In the genomic region with DNA sequence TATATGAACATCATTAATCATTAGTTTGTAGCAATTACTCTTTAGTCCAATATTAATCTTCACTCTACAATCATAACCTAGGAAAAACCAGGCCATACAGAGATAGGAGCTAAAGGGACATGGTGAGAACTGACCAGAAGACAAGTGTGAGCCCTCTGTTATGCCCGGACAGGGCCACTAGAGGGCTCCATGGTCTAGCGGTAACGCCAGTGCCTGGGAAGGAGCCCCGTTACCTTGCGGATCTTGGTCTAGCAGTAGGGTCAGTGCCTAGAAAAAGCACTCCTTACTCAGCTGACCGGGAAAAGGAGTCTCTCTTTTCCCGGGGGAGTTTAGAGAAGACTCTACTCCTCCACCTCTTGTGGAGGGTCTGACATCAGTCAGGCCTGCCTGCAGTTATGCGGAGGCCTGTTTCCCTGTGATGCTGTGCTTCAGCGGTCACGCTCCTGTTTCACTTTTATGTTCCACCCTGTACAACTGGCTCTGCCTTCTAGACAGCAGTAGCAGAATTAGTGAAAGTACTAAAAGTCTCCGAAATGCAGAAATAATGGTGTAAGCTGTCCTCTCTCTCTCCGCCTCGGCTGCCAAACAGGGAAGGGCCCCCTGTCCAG, we compare ENCODE assay signal across 2 cellular contexts.
TF ChIP-seq lines count a peak whose summit lies in the region.

No MANE protein-coding gene starts in this region.

TF ChIP-seq in GM23338, 12 proteins besides CTCF, POLR2A, EP300 and RAD21:
- TF ChIP-seq EZH2phosphoT487 (IDR thresholded peaks at IDR 0.05; ENCODE audit: unreplicated experiment) (no peak), ZNF114 (CRISPR knock-in tag; IDR thresholded peaks at IDR 0.05) (no peak), STAT1 (IDR thresholded peaks at IDR 0.05; ENCODE audit: unreplicated experiment) (no peak), ZNF331 (CRISPR knock-in tag; IDR thresholded peaks at IDR 0.05; ENCODE audit: low read depth) (no peak), CREB1 (CRISPR knock-in tag; IDR thresholded peaks at IDR 0.05; ENCODE audit: low read depth) (no peak), NANOG (IDR thresholded peaks at IDR 0.05; ENCODE audit: borderline replicate concordance) (no peak), EZH2 (IDR thresholded peaks at IDR 0.05; ENCODE audit: low read depth, unreplicated experiment) (no peak), POLR2AphosphoS5 (IDR thresholded peaks at IDR 0.05; ENCODE audit: low read depth) (no peak)
- TF ChIP-seq, protein P1, sequence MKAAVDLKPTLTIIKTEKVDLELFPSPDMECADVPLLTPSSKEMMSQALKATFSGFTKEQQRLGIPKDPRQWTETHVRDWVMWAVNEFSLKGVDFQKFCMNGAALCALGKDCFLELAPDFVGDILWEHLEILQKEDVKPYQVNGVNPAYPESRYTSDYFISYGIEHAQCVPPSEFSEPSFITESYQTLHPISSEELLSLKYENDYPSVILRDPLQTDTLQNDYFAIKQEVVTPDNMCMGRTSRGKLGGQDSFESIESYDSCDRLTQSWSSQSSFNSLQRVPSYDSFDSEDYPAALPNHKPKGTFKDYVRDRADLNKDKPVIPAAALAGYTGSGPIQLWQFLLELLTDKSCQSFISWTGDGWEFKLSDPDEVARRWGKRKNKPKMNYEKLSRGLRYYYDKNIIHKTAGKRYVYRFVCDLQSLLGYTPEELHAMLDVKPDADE (IDR thresholded peaks at IDR 0.05), result no peak

TF ChIP-seq in H1, 55 proteins besides CTCF, POLR2A, EP300 and RAD21:
- TF ChIP-seq BRCA1 (IDR thresholded peaks at IDR 0.05; ENCODE audit: low read depth, low read length), result no peak
- TF ChIP-seq MAFK (IDR thresholded peaks at IDR 0.05; ENCODE audit: low read depth, low read length), result no peak
- TF ChIP-seq, protein P2, sequence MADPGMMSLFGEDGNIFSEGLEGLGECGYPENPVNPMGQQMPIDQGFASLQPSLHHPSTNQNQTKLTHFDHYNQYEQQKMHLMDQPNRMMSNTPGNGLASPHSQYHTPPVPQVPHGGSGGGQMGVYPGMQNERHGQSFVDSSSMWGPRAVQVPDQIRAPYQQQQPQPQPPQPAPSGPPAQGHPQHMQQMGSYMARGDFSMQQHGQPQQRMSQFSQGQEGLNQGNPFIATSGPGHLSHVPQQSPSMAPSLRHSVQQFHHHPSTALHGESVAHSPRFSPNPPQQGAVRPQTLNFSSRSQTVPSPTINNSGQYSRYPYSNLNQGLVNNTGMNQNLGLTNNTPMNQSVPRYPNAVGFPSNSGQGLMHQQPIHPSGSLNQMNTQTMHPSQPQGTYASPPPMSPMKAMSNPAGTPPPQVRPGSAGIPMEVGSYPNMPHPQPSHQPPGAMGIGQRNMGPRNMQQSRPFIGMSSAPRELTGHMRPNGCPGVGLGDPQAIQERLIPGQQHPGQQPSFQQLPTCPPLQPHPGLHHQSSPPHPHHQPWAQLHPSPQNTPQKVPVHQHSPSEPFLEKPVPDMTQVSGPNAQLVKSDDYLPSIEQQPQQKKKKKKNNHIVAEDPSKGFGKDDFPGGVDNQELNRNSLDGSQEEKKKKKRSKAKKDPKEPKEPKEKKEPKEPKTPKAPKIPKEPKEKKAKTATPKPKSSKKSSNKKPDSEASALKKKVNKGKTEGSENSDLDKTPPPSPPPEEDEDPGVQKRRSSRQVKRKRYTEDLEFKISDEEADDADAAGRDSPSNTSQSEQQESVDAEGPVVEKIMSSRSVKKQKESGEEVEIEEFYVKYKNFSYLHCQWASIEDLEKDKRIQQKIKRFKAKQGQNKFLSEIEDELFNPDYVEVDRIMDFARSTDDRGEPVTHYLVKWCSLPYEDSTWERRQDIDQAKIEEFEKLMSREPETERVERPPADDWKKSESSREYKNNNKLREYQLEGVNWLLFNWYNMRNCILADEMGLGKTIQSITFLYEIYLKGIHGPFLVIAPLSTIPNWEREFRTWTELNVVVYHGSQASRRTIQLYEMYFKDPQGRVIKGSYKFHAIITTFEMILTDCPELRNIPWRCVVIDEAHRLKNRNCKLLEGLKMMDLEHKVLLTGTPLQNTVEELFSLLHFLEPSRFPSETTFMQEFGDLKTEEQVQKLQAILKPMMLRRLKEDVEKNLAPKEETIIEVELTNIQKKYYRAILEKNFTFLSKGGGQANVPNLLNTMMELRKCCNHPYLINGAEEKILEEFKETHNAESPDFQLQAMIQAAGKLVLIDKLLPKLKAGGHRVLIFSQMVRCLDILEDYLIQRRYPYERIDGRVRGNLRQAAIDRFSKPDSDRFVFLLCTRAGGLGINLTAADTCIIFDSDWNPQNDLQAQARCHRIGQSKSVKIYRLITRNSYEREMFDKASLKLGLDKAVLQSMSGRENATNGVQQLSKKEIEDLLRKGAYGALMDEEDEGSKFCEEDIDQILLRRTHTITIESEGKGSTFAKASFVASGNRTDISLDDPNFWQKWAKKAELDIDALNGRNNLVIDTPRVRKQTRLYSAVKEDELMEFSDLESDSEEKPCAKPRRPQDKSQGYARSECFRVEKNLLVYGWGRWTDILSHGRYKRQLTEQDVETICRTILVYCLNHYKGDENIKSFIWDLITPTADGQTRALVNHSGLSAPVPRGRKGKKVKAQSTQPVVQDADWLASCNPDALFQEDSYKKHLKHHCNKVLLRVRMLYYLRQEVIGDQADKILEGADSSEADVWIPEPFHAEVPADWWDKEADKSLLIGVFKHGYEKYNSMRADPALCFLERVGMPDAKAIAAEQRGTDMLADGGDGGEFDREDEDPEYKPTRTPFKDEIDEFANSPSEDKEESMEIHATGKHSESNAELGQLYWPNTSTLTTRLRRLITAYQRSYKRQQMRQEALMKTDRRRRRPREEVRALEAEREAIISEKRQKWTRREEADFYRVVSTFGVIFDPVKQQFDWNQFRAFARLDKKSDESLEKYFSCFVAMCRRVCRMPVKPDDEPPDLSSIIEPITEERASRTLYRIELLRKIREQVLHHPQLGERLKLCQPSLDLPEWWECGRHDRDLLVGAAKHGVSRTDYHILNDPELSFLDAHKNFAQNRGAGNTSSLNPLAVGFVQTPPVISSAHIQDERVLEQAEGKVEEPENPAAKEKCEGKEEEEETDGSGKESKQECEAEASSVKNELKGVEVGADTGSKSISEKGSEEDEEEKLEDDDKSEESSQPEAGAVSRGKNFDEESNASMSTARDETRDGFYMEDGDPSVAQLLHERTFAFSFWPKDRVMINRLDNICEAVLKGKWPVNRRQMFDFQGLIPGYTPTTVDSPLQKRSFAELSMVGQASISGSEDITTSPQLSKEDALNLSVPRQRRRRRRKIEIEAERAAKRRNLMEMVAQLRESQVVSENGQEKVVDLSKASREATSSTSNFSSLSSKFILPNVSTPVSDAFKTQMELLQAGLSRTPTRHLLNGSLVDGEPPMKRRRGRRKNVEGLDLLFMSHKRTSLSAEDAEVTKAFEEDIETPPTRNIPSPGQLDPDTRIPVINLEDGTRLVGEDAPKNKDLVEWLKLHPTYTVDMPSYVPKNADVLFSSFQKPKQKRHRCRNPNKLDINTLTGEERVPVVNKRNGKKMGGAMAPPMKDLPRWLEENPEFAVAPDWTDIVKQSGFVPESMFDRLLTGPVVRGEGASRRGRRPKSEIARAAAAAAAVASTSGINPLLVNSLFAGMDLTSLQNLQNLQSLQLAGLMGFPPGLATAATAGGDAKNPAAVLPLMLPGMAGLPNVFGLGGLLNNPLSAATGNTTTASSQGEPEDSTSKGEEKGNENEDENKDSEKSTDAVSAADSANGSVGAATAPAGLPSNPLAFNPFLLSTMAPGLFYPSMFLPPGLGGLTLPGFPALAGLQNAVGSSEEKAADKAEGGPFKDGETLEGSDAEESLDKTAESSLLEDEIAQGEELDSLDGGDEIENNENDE (IDR thresholded peaks at IDR 0.05; ENCODE audit: insufficient replicate concordance, low read length), result no peak
- no peak for TF ChIP-seq FOSL1 (IDR thresholded peaks at IDR 0.05; ENCODE audit: insufficient read depth, low read depth, low read length)
- TF ChIP-seq CHD2 (IDR thresholded peaks at IDR 0.05; ENCODE audit: low read length), result no peak
- no peak for TF ChIP-seq JUN (IDR thresholded peaks at IDR 0.05; ENCODE audit: low read depth, low read length)
- TF ChIP-seq SRF (IDR thresholded peaks at IDR 0.05; ENCODE audit: low read depth, low read length), result no peak
- TF ChIP-seq RBBP5 (IDR thresholded peaks at IDR 0.05; ENCODE audit: borderline replicate concordance, low read depth, low read length), result no peak
- TF ChIP-seq CREB1 (IDR thresholded peaks at IDR 0.05), result no peak
- TF ChIP-seq GTF2F1 (IDR thresholded peaks at IDR 0.05; ENCODE audit: borderline replicate concordance, low read depth, low read length), result no peak
